ENCODE assay signal across 8 cellular contexts in the genomic region with DNA sequence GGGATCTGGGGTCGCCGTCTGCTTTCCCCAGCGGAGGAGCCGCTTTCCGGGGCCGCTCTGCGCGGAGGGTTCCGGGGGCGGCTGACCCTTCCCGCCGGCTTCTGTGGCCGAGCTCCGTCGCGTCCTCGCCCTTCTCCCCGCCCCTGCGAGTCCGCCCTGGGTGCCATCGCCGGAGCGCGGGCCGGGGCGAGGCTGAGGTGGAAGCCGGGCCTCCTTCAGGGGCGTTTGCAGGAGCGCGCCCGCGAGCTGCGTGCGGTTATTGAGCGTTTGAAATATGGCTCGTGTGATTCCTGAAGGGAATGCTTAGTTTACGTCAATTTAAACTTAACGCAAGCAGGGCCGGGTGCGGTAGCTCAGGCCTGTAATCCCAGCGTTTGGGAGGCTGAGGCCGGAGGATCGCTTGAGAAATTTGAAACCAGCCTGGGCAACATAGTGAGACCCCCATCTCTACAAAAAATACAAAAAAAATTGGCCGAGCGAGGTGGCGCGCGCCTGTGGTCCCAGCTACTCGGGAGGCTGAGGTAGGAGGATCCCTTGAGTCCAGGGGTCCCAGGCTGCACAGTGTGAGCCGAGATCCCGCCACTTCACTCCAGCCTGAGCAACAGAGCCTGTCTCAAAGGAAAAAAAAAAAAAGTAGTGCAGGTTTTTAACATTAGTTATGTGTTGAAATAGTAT. TPM values are rescaled to one million over a fixed set of nuclear protein-coding genes. Genes with fewer than 3 reads are reported as not detected.
A peak's percentile ranks its signal among the peaks of the same experiment; 100 is the strongest.
DNase-seq lines count a peak whose midpoint lies in the region; ATAC-seq lines count a peak whose summit lies in the region.

No MANE protein-coding gene starts in this region.

- H3K9ac ChIP-seq in endocrine pancreas (ENCODE audit: control insufficient read depth, insufficient read depth, low read length) = peak overlapping the region; percentile 54

- H3K36me3 ChIP-seq in endocrine pancreas (ENCODE audit: control insufficient read depth, insufficient read depth, low read length) = no peaks in the 10 kb centered on the region

- peaks cover 21 to 32% (median 25%) of the 10 kb centered on the region in 3 donors for H3K4me1 Mint-ChIP-seq in T-cell
- peaks cover 8 to 37% (median 18%) of the 10 kb centered on the region in 4 donors for H3K4me1 Mint-ChIP-seq in naive thymus-derived CD8-positive, alpha-beta T cell

- H3K4me1 ChIP-seq in endocrine pancreas (ENCODE audit: control insufficient read depth, insufficient read depth, low read length) = peaks cover 5% of the 10 kb centered on the region

- H3K4me3 Mint-ChIP-seq in T-cell = peak overlapping the region; percentile 76 to 89 (median 77)
- peak overlapping the region; percentile 70 to 90 (median 80) for H3K4me3 Mint-ChIP-seq in naive thymus-derived CD8-positive, alpha-beta T cell

- no peaks in the 10 kb centered on the region for H3K27me3 Mint-ChIP-seq in T-cell
- H3K27me3 Mint-ChIP-seq in naive thymus-derived CD8-positive, alpha-beta T cell = no peaks in the 10 kb centered on the region

- CTCF ChIA-PET in T-cell (lab: Charles Lee) = no interaction called here

- H3K27ac Mint-ChIP-seq in T-cell = peak overlapping the region in 1 of 2 donors; percentile 11
- peak overlapping the region; percentile 13 to 90 (median 42) for H3K27ac Mint-ChIP-seq in naive thymus-derived CD8-positive, alpha-beta T cell

- peak; percentile 47 for DNase-seq in NCI-H748 (lab: John Stamatoyannopoulos, UW; ENCODE audit: unreplicated experiment)
- no peak for DNase-seq in NCI-H748 treated with DMSO at 0.1 percent for 48 hours (lab: John Stamatoyannopoulos, UW)
- DNase-seq in T-cell = peak in 4 of 34 experiments; percentile 1 to 13 (median 8)
- peak in 4 of 10 donors; percentile 21 to 62 (median 25) for DNase-seq in naive thymus-derived CD8-positive, alpha-beta T cell
- no peak for DNase-seq in DMS153 treated with DMSO at 0.1 percent for 48 hours (lab: John Stamatoyannopoulos, UW; ENCODE audit: unreplicated experiment)
- no peak for DNase-seq in dedifferentiated amniotic fluid mesenchymal stem cell (ENCODE audit: extremely low spot score)

- no peaks in the 10 kb centered on the region for H3K27me3 ChIP-seq in endocrine pancreas (ENCODE audit: control insufficient read depth, insufficient read depth, low read length)

- peak; percentile 16 for ATAC-seq in HG03025 (IDR thresholded peaks at IDR 0.05; ENCODE audit: low FRiP score, unreplicated experiment)
- peak in 3 of 4 experiments; percentile 1 to 12 (median 6) for ATAC-seq in T-cell (replicated peaks in 1 of 4)
- ATAC-seq in naive thymus-derived CD8-positive, alpha-beta T cell = peak in 1 of 2 donors; percentile 8

- H3K9me3 Mint-ChIP-seq in T-cell = peaks cover 0 to 14% (median 13%) of the 10 kb centered on the region in 3 donors
- H3K9me3 Mint-ChIP-seq in naive thymus-derived CD8-positive, alpha-beta T cell = peaks cover 0 to 31% (median 4%) of the 10 kb centered on the region in 9 donors

- H3K4me3 ChIP-seq in endocrine pancreas (ENCODE audit: control insufficient read depth, insufficient read depth, low read length) = peak overlapping the region; percentile 34

- H3K36me3 Mint-ChIP-seq in T-cell = peaks cover 14% of the 10 kb centered on the region
- peaks cover 8 to 12% (median 12%) of the 10 kb centered on the region in 3 donors for H3K36me3 Mint-ChIP-seq in naive thymus-derived CD8-positive, alpha-beta T cell

- no peaks in the 10 kb centered on the region for H3K9me3 ChIP-seq in endocrine pancreas (ENCODE audit: control insufficient read depth, low read length)

- POLR2A ChIA-PET in T-cell (lab: Charles Lee) = interaction anchor here in 1 of 2 donors (0.5 kb wide), 1 partner anchor 32 kb away, joined by 4 read pairs; no protein-coding TSS in a partner anchor
- POLR2A ChIA-PET in naive thymus-derived CD8-positive, alpha-beta T cell (lab: Charles Lee) = interaction anchor here (1.0 to 1.8 kb wide), 5 partner anchors 46 to 198 kb away, joined by 3 to 6 read pairs (median 4); partner anchors contain the start of genes CHFR and GOLGA3

RNA-seq across cellular contexts. Expression of gene PGAM5, which starts 0.7 kb away (rescaled TPM):
- total RNA-seq in T-cell = 10 to 100 TPM; 21.3 to 32.4 (median 31.5) TPM
- total RNA-seq in naive thymus-derived CD8-positive, alpha-beta T cell = 10 to 100 TPM; 27.5 to 28.9 TPM
- polyA plus RNA-seq in naive thymus-derived CD8-positive, alpha-beta T cell = 10 to 100 TPM; 20.9 to 30.9 (median 23.8) TPM

RNA-seq across cellular contexts. Expression of gene PXMP2, which starts 23.9 kb away (rescaled TPM):
- total RNA-seq in T-cell = 1 to 10 TPM; 3.1 to 8.9 (median 6.5) TPM
- total RNA-seq in naive thymus-derived CD8-positive, alpha-beta T cell = 1 to 10 TPM; 3.8 to 5.0 TPM
- 10 to 100 TPM in 2 of 3 donors, 1 to 10 TPM in 1; 9.9 to 16.4 (median 12.0) TPM for polyA plus RNA-seq in naive thymus-derived CD8-positive, alpha-beta T cell

RNA-seq across cellular contexts. Expression of gene POLE, which starts 24.2 kb away (rescaled TPM):
- total RNA-seq in T-cell = 10 to 100 TPM; 43.6 to 70.4 (median 66.1) TPM
- total RNA-seq in naive thymus-derived CD8-positive, alpha-beta T cell = 10 to 100 TPM; 53.3 to 56.1 TPM
- 1 to 10 TPM; 2.8 to 3.3 (median 2.8) TPM for polyA plus RNA-seq in naive thymus-derived CD8-positive, alpha-beta T cell

RNA-seq across cellular contexts. Expression of gene ANKLE2, which starts 50.3 kb away (rescaled TPM):
- total RNA-seq in T-cell = 100 to 1,000 TPM in 2 of 5 donors, 10 to 100 TPM in 3; 88.1 to 106 (median 94.3) TPM
- total RNA-seq in naive thymus-derived CD8-positive, alpha-beta T cell = 100 to 1,000 TPM; 100 to 107 TPM
- polyA plus RNA-seq in naive thymus-derived CD8-positive, alpha-beta T cell = 10 to 100 TPM; 17.8 to 32.1 (median 23.0) TPM
